ENCODE assay signal across 9 cellular contexts in the genomic region with DNA sequence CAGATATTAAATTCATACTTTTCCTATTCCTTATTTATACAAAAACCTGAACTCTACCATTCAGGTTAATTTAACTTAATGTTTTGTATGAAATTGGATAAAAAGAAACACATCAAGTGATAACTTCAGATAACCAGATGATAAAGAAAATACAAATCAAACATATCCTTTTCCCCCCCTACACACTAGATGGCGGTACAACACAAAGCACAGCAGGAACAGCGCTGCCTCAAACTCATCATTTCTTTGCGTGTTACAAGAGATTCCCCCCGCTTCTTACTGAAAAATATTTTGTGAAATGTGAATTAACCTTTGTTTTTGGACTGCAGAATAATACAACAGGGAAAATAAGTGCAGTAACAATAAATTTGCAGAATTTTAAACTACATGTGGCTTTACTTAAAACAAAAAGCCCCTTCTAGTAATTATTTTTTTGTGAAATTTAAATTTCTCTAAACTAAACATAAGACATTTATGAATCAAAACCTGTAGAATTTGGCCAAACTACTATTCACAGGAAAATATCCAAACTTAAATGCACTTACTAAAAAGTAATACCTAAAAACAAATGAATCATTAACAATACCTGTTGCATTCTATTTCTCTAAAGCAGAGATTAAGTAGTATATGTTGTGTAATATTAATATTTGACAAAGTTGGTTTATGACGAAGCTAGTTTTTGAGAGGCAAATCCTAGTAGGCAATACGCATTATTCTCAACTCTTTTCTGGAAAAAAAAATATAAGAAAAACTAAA.
A peak's percentile ranks its signal among the peaks of the same experiment; 100 is the strongest.
DNase-seq lines count a peak whose midpoint lies in the region; ATAC-seq and TF ChIP-seq lines count a peak whose summit lies in the region.
"Had no signal": no experiment of that assay in that cellular context is flagged by ENCODE, and none has a peak within 500 bp of the region (broad histone marks: within the 10 kb centered on the region; RNA-seq: fewer than 3 reads in every experiment).

No MANE protein-coding gene starts in this region.

- no peak overlapping the region for H3K27ac Mint-ChIP-seq in CD4-positive, alpha-beta T cell
- H3K27ac Mint-ChIP-seq in glutamatergic neuron (ENCODE audit: unreplicated experiment): no peak overlapping the region
- H3K27ac Mint-ChIP-seq: T-helper 1 cell treated with Interleukin-12 subunit alpha and Interleukin-12 subunit beta and Interleukin-4 antibody, amounts not matched to agents 30 μg/mL and 1 μg/mL, for 36 hours had no signal

- peak; percentile 83 for TF ChIP-seq CTCF in CD4-positive, alpha-beta T cell (IDR thresholded peaks at IDR 0.05)
- peak; percentile 79 for TF ChIP-seq CTCF in glutamatergic neuron (IDR thresholded peaks at IDR 0.05; ENCODE audit: partially characterized antibody, unreplicated experiment)

- no peaks in the 10 kb centered on the region for H3K4me1 Mint-ChIP-seq in CD4-positive, alpha-beta T cell (ENCODE audit: low read depth)
- H3K4me1 Mint-ChIP-seq in glutamatergic neuron (ENCODE audit: low read depth, unreplicated experiment): peaks cover 9% of the 10 kb centered on the region

- no peaks in the 10 kb centered on the region for H3K9me3 Mint-ChIP-seq in CD4-positive, alpha-beta T cell
- H3K9me3 Mint-ChIP-seq in glutamatergic neuron (ENCODE audit: unreplicated experiment): no peaks in the 10 kb centered on the region
- H3K9me3 Mint-ChIP-seq: T-helper 1 cell treated with Interleukin-12 subunit alpha and Interleukin-12 subunit beta and Interleukin-4 antibody, amounts not matched to agents 30 μg/mL and 1 μg/mL, for 36 hours had no signal

- peak in 8 of 10 experiments; percentile 12 to 42 (median 16) for DNase-seq in CD4-positive, alpha-beta T cell
- DNase-seq in HS-5 (ENCODE audit: low read depth) (peak; percentile 32), NT2/D1 (ENCODE audit: low read depth, low spot score) (peak; percentile 57), glutamatergic neuron (peak; percentile 37), renal cortical epithelial cell (ENCODE audit: low read depth) (peak; percentile 66), occipital lobe (lab: John Stamatoyannopoulos, UW) (no peak)
- DNase-seq in activated naive CD4-positive, alpha-beta T cell treated with Interleukin-2 at 50 U/mL for 16 hours: peak; percentile 18

- H3K9ac ChIP-seq in NT2/D1 (ENCODE audit: insufficient read length, low read depth): no peak overlapping the region

- POLR2A ChIA-PET in CD4-positive, alpha-beta T cell (lab: Charles Lee): no interaction called here

- no peak overlapping the region for H3K27ac ChIP-seq in CD4-positive, alpha-beta T cell (ENCODE audit: low read depth, low read length)

- H3K36me3 ChIP-seq in NT2/D1 (ENCODE audit: insufficient read depth, insufficient read length, low read length): no peaks in the 10 kb centered on the region

- H3K4me1 ChIP-seq in NT2/D1 (ENCODE audit: insufficient read depth, insufficient read length): no peaks in the 10 kb centered on the region

- no peaks in the 10 kb centered on the region for H3K27me3 ChIP-seq in CD4-positive, alpha-beta T cell (ENCODE audit: control insufficient read depth, insufficient read depth, low read length)
- H3K27me3 ChIP-seq in NT2/D1 (ENCODE audit: insufficient read depth, insufficient read length): no peaks in the 10 kb centered on the region

- no peaks in the 10 kb centered on the region for H3K27me3 Mint-ChIP-seq in CD4-positive, alpha-beta T cell
- H3K27me3 Mint-ChIP-seq in glutamatergic neuron (ENCODE audit: unreplicated experiment): peaks cover 2% of the 10 kb centered on the region

- H3K36me3 Mint-ChIP-seq in CD4-positive, alpha-beta T cell (ENCODE audit: low read depth): no peaks in the 10 kb centered on the region
- no peaks in the 10 kb centered on the region for H3K36me3 Mint-ChIP-seq in glutamatergic neuron (ENCODE audit: unreplicated experiment)

- H3K4me3 ChIP-seq in NT2/D1 (ENCODE audit: insufficient read length, low read depth): no peak overlapping the region

- ATAC-seq in CD4-positive, alpha-beta T cell (ENCODE audit: poor library complexity): no peak
- ATAC-seq in GM18868 (IDR thresholded peaks at IDR 0.05; ENCODE audit: unreplicated experiment): peak; percentile 72

- H3K4me3 Mint-ChIP-seq in CD4-positive, alpha-beta T cell: no peak overlapping the region
- no peak overlapping the region for H3K4me3 Mint-ChIP-seq in glutamatergic neuron (ENCODE audit: unreplicated experiment)
- H3K4me3 Mint-ChIP-seq: T-helper 1 cell treated with Interleukin-12 subunit alpha and Interleukin-12 subunit beta and Interleukin-4 antibody, amounts not matched to agents 30 μg/mL and 1 μg/mL, for 36 hours had no signal

- intact Hi-C loops in CD4-positive, alpha-beta T cell (cut with DNase I, micrococcal nuclease): loop anchor here (1.0 to 5.0 kb wide), 7 partner anchors 214 to 1015 kb away; no protein-coding TSS in a partner anchor

- CTCF ChIA-PET in CD4-positive, alpha-beta T cell (lab: Charles Lee): interaction anchor here (0.7 to 1.7 kb wide), 2 partner anchors 214 kb away, joined by 4 to 12 read pairs; no protein-coding TSS in a partner anchor

- no peaks in the 10 kb centered on the region for H3K9me3 ChIP-seq in CD4-positive, alpha-beta T cell (ENCODE audit: control insufficient read depth, low read length)
- H3K9me3 ChIP-seq in NT2/D1 (ENCODE audit: insufficient read depth, low read length): no peaks in the 10 kb centered on the region
